Comparison of ENCODE assay signal across 8 cellular contexts in the genomic region with DNA sequence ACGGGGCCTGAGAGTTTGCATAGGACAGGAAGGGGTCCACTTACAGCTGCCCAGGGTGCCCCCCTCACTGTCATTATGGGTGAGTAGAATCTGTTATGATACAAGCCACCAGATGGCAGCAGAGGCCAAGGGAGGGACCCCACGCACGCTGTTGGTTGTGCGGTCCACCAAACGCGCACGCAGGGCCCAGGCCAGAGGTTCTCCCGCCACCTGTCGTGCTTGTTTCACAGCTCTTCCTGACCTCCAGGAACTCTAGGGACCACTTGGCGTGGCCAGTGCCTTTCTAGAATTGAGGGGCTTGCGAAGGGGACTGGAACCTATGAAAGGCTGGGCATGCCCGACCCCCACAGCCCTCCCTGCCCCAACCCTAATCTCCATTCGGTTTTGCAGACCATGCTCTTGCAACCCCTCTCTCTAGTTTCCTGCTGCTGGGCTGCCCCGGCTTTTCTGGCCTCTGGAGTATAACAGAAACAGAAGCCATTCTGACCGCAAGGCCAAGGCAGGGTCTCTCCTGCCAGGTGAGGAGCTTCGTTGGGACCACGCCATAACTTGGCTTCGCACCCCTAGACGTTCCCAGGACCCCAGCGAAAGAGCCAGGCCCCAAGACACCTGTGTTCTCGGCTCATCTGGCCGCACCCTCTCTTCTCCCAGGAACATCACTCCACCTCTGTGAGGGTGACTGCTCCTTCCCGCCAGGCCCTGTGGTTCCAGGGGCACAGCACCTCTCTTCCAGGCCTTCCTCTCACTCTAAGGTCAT. TPM values are rescaled to one million over a fixed set of nuclear protein-coding genes. Genes with fewer than 3 reads are reported as not detected.
DNase-seq lines count a peak whose midpoint lies in the region; ATAC-seq and TF ChIP-seq lines count a peak whose summit lies in the region.
"Had no signal": no experiment of that assay in that cellular context is flagged by ENCODE, and none has a peak within 500 bp of the region (broad histone marks: within the 10 kb centered on the region; RNA-seq: fewer than 3 reads in every experiment).

No MANE protein-coding gene starts in this region.

- POLR2A ChIA-PET in GM10248 (lab: Yijun Ruan, JAX), result no interaction called here
- POLR2A ChIA-PET in MCF 10A (lab: Yijun Ruan, JAX), result interaction anchor here (0.9 kb wide), 1 partner anchor 50 kb away, joined by 3 read pairs; the partner anchor contains the start of gene SLC41A3

- TF ChIP-seq CTCF in GM10248 (IDR thresholded peaks at IDR 0.05; ENCODE audit: control extremely low read depth, extremely low read depth, low read depth, missing control alignments) (peak; percentile 55), MCF 10A (IDR thresholded peaks at IDR 0.05; ENCODE audit: unreplicated experiment) (peak; percentile 92)

- no peak overlapping the region for H3K27ac Mint-ChIP-seq in MCF 10A (ENCODE audit: low read depth, unreplicated experiment)
- H3K27ac Mint-ChIP-seq: activated naive CD4-positive, alpha-beta T cell treated with anti-CD3 and anti-CD28 coated beads, Interleukin-2, amount 50 U/mL, for 24 hours had no signal

- H3K4me1 Mint-ChIP-seq in MCF 10A (ENCODE audit: insufficient read depth, unreplicated experiment), result peaks cover 7% of the 10 kb centered on the region
- H3K4me1 Mint-ChIP-seq: activated naive CD4-positive, alpha-beta T cell treated with anti-CD3 and anti-CD28 coated beads, Interleukin-2, amount 50 U/mL, for 24 hours had no signal

- H3K36me3 Mint-ChIP-seq in MCF 10A (ENCODE audit: insufficient read depth, unreplicated experiment), result no peaks in the 10 kb centered on the region
- H3K36me3 Mint-ChIP-seq: activated naive CD4-positive, alpha-beta T cell treated with anti-CD3 and anti-CD28 coated beads, Interleukin-2, amount 50 U/mL, for 24 hours had no signal

- no TSS peak for BruUV-seq in MCF 10A (replicated peaks; lab: Mats Ljungman, UMichigan)

- H3K4me3 Mint-ChIP-seq in MCF 10A (ENCODE audit: unreplicated experiment), result no peak overlapping the region
- H3K4me3 Mint-ChIP-seq: activated naive CD4-positive, alpha-beta T cell treated with anti-CD3 and anti-CD28 coated beads, Interleukin-2, amount 50 U/mL, for 24 hours had no signal

- CTCF ChIA-PET in GM10248 (lab: Yijun Ruan, JAX) (interaction anchor here (0.7 to 3.0 kb wide), 22 partner anchors 9 to 389 kb away, joined by 3 to 23 read pairs (median 4); no protein-coding TSS in a partner anchor), MCF 10A (lab: Yijun Ruan, JAX) (interaction anchor here (0.5 to 4.0 kb wide), 57 partner anchors 9 to 1413 kb away, joined by 3 to 88 read pairs (median 4); partner anchors contain the start of genes CFAP100 and ZXDC)

- peak; percentile 69 for DNase-seq in GM10248 (ENCODE audit: extremely low spot score)
- DNase-seq in MV-4-11 (lab: John Stamatoyannopoulos, UW), result peak; percentile 13
- DNase-seq in SW480 (ENCODE audit: low spot score), result peak; percentile 47
- peak; percentile 63 for DNase-seq in MCF 10A (ENCODE audit: unreplicated experiment)
- peak; percentile 76 for DNase-seq in inferior parietal cortex (ENCODE audit: extremely low spot score)
- DNase-seq in stimulated activated CD4-positive, alpha-beta T cell treated with anti-CD3 and anti-CD28 coated beads, Interleukin-15, amount 100 ng/mL, for 24 hours, result peak; percentile 67

- no peak for ATAC-seq in GM21576 (IDR thresholded peaks at IDR 0.05; ENCODE audit: unreplicated experiment)

- no peaks in the 10 kb centered on the region for H3K9me3 Mint-ChIP-seq in MCF 10A (ENCODE audit: unreplicated experiment)
- H3K9me3 Mint-ChIP-seq: activated naive CD4-positive, alpha-beta T cell treated with anti-CD3 and anti-CD28 coated beads, Interleukin-2, amount 50 U/mL, for 24 hours had no signal

- intact Hi-C loops in MCF 10A (cut with micrococcal nuclease), result loop anchor here (1.0 to 2.0 kb wide), 3 partner anchors 112 to 338 kb away; no protein-coding TSS in a partner anchor

- peaks cover 20% of the 10 kb centered on the region for H3K27me3 Mint-ChIP-seq in MCF 10A (ENCODE audit: insufficient read depth, unreplicated experiment)

RNA-seq across cellular contexts. Expression of gene ALDH1L1, which starts 46.0 kb away (rescaled TPM):
- 1.5 and 1.9 TPM in 2 replicates for total RNA-seq in MCF 10A (2022)

RNA-seq across cellular contexts. Expression of gene SLC41A3, which starts 50.5 kb away (rescaled TPM):
- total RNA-seq in MCF 10A (2022), result 34.9 and 43.2 TPM in 2 replicates

Comparison
In these comparisons a context has a peak if more than half of its experiments do, and no peak if none do; other contexts are left out.
1. DNase-seq: peak in every context shown above with its lines; median percentile 76 in inferior parietal cortex; 69 in GM10248; 67 in stimulated activated CD4-positive, alpha-beta T cell treated with anti-CD3 and anti-CD28 coated beads, Interleukin-15, amount 100 ng/mL, for 24 hours; 63 in MCF 10A; 47 in SW480; 13 in MV-4-11.